2 cellular contexts compared by ENCODE assay signal in the genomic region with DNA sequence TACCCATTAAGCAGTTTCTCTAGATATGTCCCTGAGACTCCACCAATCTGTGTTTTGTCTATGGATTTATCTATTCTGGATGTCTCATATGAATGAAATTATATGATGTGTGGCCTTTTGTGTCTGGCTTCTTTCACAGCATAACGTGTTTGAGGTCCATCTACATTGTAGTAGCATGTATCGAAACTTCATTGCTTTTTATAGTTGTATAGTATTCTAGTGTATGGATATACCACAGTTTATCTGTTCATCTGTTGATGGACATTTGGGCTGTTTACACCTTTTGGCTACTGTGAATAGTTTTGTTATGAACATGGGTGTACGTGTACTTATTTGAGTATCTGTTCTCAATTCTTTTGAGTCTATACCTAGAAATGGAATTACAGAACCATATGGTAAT.
TF ChIP-seq lines count a peak whose summit lies in the region.

No MANE protein-coding gene starts in this region.

TF ChIP-seq in GM12891, 5 proteins besides CTCF, POLR2A, EP300 and RAD21 (continued from another document):
- TF ChIP-seq SPI1 (IDR thresholded peaks at IDR 0.05; ENCODE audit: low read depth, low read length) (no peak), POU2F2 (IDR thresholded peaks at IDR 0.05; ENCODE audit: low read depth, low read length) (no peak)

TF ChIP-seq in GM23338, 12 proteins besides CTCF, POLR2A, EP300 and RAD21 (continued from another document):
- TF ChIP-seq, protein P1, sequence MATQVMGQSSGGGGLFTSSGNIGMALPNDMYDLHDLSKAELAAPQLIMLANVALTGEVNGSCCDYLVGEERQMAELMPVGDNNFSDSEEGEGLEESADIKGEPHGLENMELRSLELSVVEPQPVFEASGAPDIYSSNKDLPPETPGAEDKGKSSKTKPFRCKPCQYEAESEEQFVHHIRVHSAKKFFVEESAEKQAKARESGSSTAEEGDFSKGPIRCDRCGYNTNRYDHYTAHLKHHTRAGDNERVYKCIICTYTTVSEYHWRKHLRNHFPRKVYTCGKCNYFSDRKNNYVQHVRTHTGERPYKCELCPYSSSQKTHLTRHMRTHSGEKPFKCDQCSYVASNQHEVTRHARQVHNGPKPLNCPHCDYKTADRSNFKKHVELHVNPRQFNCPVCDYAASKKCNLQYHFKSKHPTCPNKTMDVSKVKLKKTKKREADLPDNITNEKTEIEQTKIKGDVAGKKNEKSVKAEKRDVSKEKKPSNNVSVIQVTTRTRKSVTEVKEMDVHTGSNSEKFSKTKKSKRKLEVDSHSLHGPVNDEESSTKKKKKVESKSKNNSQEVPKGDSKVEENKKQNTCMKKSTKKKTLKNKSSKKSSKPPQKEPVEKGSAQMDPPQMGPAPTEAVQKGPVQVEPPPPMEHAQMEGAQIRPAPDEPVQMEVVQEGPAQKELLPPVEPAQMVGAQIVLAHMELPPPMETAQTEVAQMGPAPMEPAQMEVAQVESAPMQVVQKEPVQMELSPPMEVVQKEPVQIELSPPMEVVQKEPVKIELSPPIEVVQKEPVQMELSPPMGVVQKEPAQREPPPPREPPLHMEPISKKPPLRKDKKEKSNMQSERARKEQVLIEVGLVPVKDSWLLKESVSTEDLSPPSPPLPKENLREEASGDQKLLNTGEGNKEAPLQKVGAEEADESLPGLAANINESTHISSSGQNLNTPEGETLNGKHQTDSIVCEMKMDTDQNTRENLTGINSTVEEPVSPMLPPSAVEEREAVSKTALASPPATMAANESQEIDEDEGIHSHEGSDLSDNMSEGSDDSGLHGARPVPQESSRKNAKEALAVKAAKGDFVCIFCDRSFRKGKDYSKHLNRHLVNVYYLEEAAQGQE (IDR thresholded peaks at IDR 0.05; ENCODE audit: unreplicated experiment) = no peak
- TF ChIP-seq NANOG (IDR thresholded peaks at IDR 0.05; ENCODE audit: borderline replicate concordance) (no peak), CREB1 (CRISPR knock-in tag; IDR thresholded peaks at IDR 0.05; ENCODE audit: low read depth) (no peak), STAT1 (IDR thresholded peaks at IDR 0.05; ENCODE audit: unreplicated experiment) (no peak), EZH2 (IDR thresholded peaks at IDR 0.05; ENCODE audit: low read depth, unreplicated experiment) (no peak), ZNF114 (CRISPR knock-in tag; IDR thresholded peaks at IDR 0.05) (no peak), POLR2AphosphoS5 (IDR thresholded peaks at IDR 0.05; ENCODE audit: low read depth) (no peak), ETS1 (IDR thresholded peaks at IDR 0.05) (no peak), EZH2phosphoT487 (IDR thresholded peaks at IDR 0.05; ENCODE audit: unreplicated experiment) (no peak), ZNF331 (CRISPR knock-in tag; IDR thresholded peaks at IDR 0.05; ENCODE audit: low read depth) (no peak), ZNF462 (CRISPR knock-in tag; IDR thresholded peaks at IDR 0.05) (no peak)
